In genomic region chr16:2150418-2151187, GRCh38 we compare ENCODE assay signal across 8 cellular contexts. TPM values are rescaled to one million over a fixed set of nuclear protein-coding genes. Genes with fewer than 3 reads are reported as not detected.
DNase-seq lines count a peak whose midpoint lies in the region; ATAC-seq lines count a peak whose summit lies in the region.

No MANE protein-coding gene starts in this region.

- H3K4me3 Mint-ChIP-seq in activated CD4-positive, alpha-beta T cell treated with anti-CD3 and anti-CD28 coated beads for 36 hours = peak overlapping the region; percentile 59
- H3K4me3 Mint-ChIP-seq in activated CD4-positive, alpha-beta T cell treated with anti-CD3 and anti-CD28 coated beads, Interleukin-2, amount 10 ng/mL, durations not matched to agents 7 days and 5 days = no peak overlapping the region

- no peaks in the 10 kb centered on the region for H3K9me3 Mint-ChIP-seq in activated CD4-positive, alpha-beta T cell treated with anti-CD3 and anti-CD28 coated beads for 36 hours (ENCODE audit: low read depth)
- no peaks in the 10 kb centered on the region for H3K9me3 Mint-ChIP-seq in activated CD4-positive, alpha-beta T cell treated with anti-CD3 and anti-CD28 coated beads, Interleukin-2, amount 10 ng/mL, durations not matched to agents 7 days and 5 days

- intact Hi-C loops in activated CD4-positive, alpha-beta T cell treated with anti-CD3 and anti-CD28 coated beads for 36 hours (cut with DNase I, micrococcal nuclease) = loop anchor here in 1 of 2 experiments (5.0 kb wide), 1 partner anchor 102 kb away; the partner anchor contains the start of gene ECI1

- DNase-seq in activated CD4-positive, alpha-beta T cell treated with anti-CD3 and anti-CD28 coated beads for 36 hours = peak; percentile 27
- no peak for DNase-seq in activated CD4-positive, alpha-beta T cell treated with anti-CD3 and anti-CD28 coated beads, Interleukin-2, amount 10 ng/mL, durations not matched to agents 7 days and 5 days
- DNase-seq in NCI-H345 (lab: John Stamatoyannopoulos, UW) (peak; percentile 58), cerebellar cortex (ENCODE audit: low spot score) (peak; percentile 81), HuH-7 (ENCODE audit: low spot score) (no peak)
- DNase-seq in stimulated activated CD4-positive, alpha-beta T cell treated with anti-CD3 and anti-CD28 coated beads, Interleukin-2, amount 100 ng/mL, for 24 hours = peak; percentile 27 to 70

- H3K4me1 Mint-ChIP-seq in activated CD4-positive, alpha-beta T cell treated with anti-CD3 and anti-CD28 coated beads for 36 hours = peaks cover 15% of the 10 kb centered on the region
- peaks cover 29% of the 10 kb centered on the region for H3K4me1 Mint-ChIP-seq in activated CD4-positive, alpha-beta T cell treated with anti-CD3 and anti-CD28 coated beads, Interleukin-2, amount 10 ng/mL, durations not matched to agents 7 days and 5 days

- CTCF ChIA-PET in activated CD4-positive, alpha-beta T cell treated with anti-CD3 and anti-CD28 coated beads for 36 hours (lab: Charles Lee) = interaction anchor here (0.7 to 3.2 kb wide), 3 partner anchors 10 to 810 kb away, joined by 3 to 17 read pairs (median 4); no protein-coding TSS in a partner anchor
- CTCF ChIA-PET in activated CD4-positive, alpha-beta T cell treated with anti-CD3 and anti-CD28 coated beads, Interleukin-2, amount 10 ng/mL, durations not matched to agents 7 days and 5 days (lab: Charles Lee) = interaction anchor here (2.1 to 4.3 kb wide), 2 partner anchors 10 to 147 kb away, joined by 9 to 36 read pairs; no protein-coding TSS in a partner anchor

- peaks cover 46% of the 10 kb centered on the region for H3K36me3 Mint-ChIP-seq in activated CD4-positive, alpha-beta T cell treated with anti-CD3 and anti-CD28 coated beads for 36 hours (ENCODE audit: low read depth)
- H3K36me3 Mint-ChIP-seq in activated CD4-positive, alpha-beta T cell treated with anti-CD3 and anti-CD28 coated beads, Interleukin-2, amount 10 ng/mL, durations not matched to agents 7 days and 5 days (ENCODE audit: low read depth) = peaks cover 23% of the 10 kb centered on the region

- no peaks in the 10 kb centered on the region for H3K27me3 Mint-ChIP-seq in activated CD4-positive, alpha-beta T cell treated with anti-CD3 and anti-CD28 coated beads for 36 hours
- H3K27me3 Mint-ChIP-seq in activated CD4-positive, alpha-beta T cell treated with anti-CD3 and anti-CD28 coated beads, Interleukin-2, amount 10 ng/mL, durations not matched to agents 7 days and 5 days = no peaks in the 10 kb centered on the region

- ATAC-seq in activated CD4-positive, alpha-beta T cell treated with anti-CD3 and anti-CD28 coated beads for 36 hours = no peak
- ATAC-seq in GM21786 (IDR thresholded peaks at IDR 0.05; ENCODE audit: unreplicated experiment) (no peak), HG03025 (IDR thresholded peaks at IDR 0.05; ENCODE audit: low FRiP score, unreplicated experiment) (no peak)

- POLR2A ChIA-PET in activated CD4-positive, alpha-beta T cell treated with anti-CD3 and anti-CD28 coated beads for 36 hours (lab: Charles Lee) = interaction anchor here (1.0 kb wide), 1 partner anchor 10 kb away, joined by 3 read pairs; no protein-coding TSS in a partner anchor
- POLR2A ChIA-PET in activated CD4-positive, alpha-beta T cell treated with anti-CD3 and anti-CD28 coated beads, Interleukin-2, amount 10 ng/mL, durations not matched to agents 7 days and 5 days (lab: Charles Lee) = no interaction called here

- no peak overlapping the region for H3K27ac Mint-ChIP-seq in activated CD4-positive, alpha-beta T cell treated with anti-CD3 and anti-CD28 coated beads for 36 hours
- H3K27ac Mint-ChIP-seq in activated CD4-positive, alpha-beta T cell treated with anti-CD3 and anti-CD28 coated beads, Interleukin-2, amount 10 ng/mL, durations not matched to agents 7 days and 5 days = no peak overlapping the region

RNA-seq across cellular contexts. Expression of gene RAB26, which starts 2.2 kb away (rescaled TPM):
- under 1 TPM in 1 of 2 experiments, not detected in 1; 0.21 TPM for total RNA-seq in activated CD4-positive, alpha-beta T cell treated with anti-CD3 and anti-CD28 coated beads for 36 hours
- under 1 TPM; 0.20 to 0.42 TPM for total RNA-seq in activated CD4-positive, alpha-beta T cell treated with anti-CD3 and anti-CD28 coated beads, Interleukin-2, amount 10 ng/mL, durations not matched to agents 7 days and 5 days

RNA-seq across cellular contexts. Expression of gene TRAF7, which starts 5.0 kb away (rescaled TPM):
- total RNA-seq in activated CD4-positive, alpha-beta T cell treated with anti-CD3 and anti-CD28 coated beads for 36 hours = 10 to 100 TPM; 70.7 to 93.7 TPM
- 10 to 100 TPM; 55.6 to 59.7 TPM for total RNA-seq in activated CD4-positive, alpha-beta T cell treated with anti-CD3 and anti-CD28 coated beads, Interleukin-2, amount 10 ng/mL, durations not matched to agents 7 days and 5 days

RNA-seq across cellular contexts. Expression of gene PKD1, which starts 14.9 kb away (rescaled TPM):
- total RNA-seq in activated CD4-positive, alpha-beta T cell treated with anti-CD3 and anti-CD28 coated beads for 36 hours = 10 to 100 TPM; 64.3 to 71.2 TPM
- 10 to 100 TPM; 72.9 to 77.2 TPM for total RNA-seq in activated CD4-positive, alpha-beta T cell treated with anti-CD3 and anti-CD28 coated beads, Interleukin-2, amount 10 ng/mL, durations not matched to agents 7 days and 5 days

RNA-seq across cellular contexts. Expression of gene CASKIN1, which starts 45.8 kb away (rescaled TPM):
- 1 to 10 TPM in 1 of 2 experiments, under 1 TPM in 1; 0.98 to 1.3 TPM for total RNA-seq in activated CD4-positive, alpha-beta T cell treated with anti-CD3 and anti-CD28 coated beads for 36 hours
- under 1 TPM; 0.07 to 0.19 TPM for total RNA-seq in activated CD4-positive, alpha-beta T cell treated with anti-CD3 and anti-CD28 coated beads, Interleukin-2, amount 10 ng/mL, durations not matched to agents 7 days and 5 days

RNA-seq across cellular contexts. Expression of gene MLST8, which starts 54.7 kb away (rescaled TPM):
- total RNA-seq in activated CD4-positive, alpha-beta T cell treated with anti-CD3 and anti-CD28 coated beads for 36 hours = 10 to 100 TPM; 61.3 to 76.1 TPM
- total RNA-seq in activated CD4-positive, alpha-beta T cell treated with anti-CD3 and anti-CD28 coated beads, Interleukin-2, amount 10 ng/mL, durations not matched to agents 7 days and 5 days = 10 to 100 TPM; 35.9 to 36.4 TPM

Comparison
In these comparisons a context has a peak if more than half of its experiments do, and no peak if none do; other contexts are left out.
1. DNase-seq: peak in activated CD4-positive, alpha-beta T cell treated with anti-CD3 and anti-CD28 coated beads for 36 hours (single experiment), NCI-H345 (single experiment), cerebellar cortex (single experiment) and stimulated activated CD4-positive, alpha-beta T cell treated with anti-CD3 and anti-CD28 coated beads, Interleukin-2, amount 100 ng/mL, for 24 hours (2 of 2); none in activated CD4-positive, alpha-beta T cell treated with anti-CD3 and anti-CD28 coated beads, Interleukin-2, amount 10 ng/mL, durations not matched to agents 7 days and 5 days (single experiment) and HuH-7 (single experiment).